In the genomic region with DNA sequence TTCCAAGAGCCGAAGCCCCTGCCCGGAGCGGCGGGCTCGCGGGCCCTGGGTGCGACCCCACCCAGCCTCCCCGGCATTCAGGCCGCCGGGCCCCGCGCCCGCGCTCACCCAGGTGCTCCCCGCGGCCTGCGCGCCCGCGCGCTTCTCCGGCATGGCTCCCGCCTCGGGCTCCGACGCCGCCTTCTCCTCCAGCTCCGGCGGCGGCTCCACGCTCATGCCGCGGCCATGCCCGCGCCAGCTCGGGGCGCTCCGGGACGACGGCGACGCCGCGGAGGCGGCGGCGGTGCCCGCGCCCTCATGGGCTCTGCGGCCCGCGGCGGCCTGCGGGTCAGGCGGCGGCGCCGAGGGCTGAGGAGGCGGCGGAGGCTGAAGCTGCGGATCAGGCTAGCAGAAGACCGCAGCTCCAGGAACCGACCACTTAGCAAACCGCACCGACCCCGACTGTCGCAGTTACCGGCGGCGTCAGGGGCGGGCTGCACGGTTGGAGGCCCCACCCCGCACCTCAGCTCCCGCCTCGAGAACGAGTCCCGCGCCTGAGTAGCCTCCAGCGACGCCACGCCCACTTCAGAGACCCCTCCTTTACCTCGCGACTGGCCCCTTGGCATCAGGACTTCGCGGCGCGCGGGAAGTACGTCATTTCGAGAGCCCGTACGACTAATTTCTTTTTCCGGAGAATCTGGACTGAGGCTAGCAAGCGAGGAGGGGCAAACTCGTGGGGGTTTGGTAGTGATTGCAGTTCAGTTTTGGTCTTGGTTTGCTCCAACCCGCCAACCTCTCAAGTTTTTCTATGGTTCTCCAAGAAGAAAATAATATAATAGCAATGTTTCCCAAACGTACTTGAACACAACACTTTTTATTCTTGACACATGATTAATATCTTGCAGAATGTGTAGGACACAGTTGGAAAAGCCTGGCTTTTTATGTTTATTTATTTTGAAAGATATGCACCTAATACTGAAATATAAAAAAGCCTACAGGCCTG, we compare ENCODE assay signal across 8 cellular contexts. TPM values are rescaled to one million over a fixed set of nuclear protein-coding genes. Genes with fewer than 3 reads are reported as not detected.
A peak's percentile ranks its signal among the peaks of the same experiment; 100 is the strongest.
DNase-seq lines count a peak whose midpoint lies in the region; TF ChIP-seq lines count a peak whose summit lies in the region.
"Not testable (repeated sequence)": the region's sequence is repeated elsewhere in the genome, so short reads cannot be mapped to it uniquely, and the experiment has no call there.

No MANE protein-coding gene starts in this region.

- H3K4me3 ChIP-seq in HFF-Myc (replicated peaks; ENCODE audit: low read depth, low read length) (peak overlapping the region; percentile 48), SK-N-MC (peak overlapping the region; percentile 77)

- not testable (repeated sequence) for TF ChIP-seq CTCF in HFF-Myc (IDR thresholded peaks at IDR 0.05; ENCODE audit: low read depth, low read length, missing control alignments)

- peak overlapping the region; percentile 75 for H3K9ac ChIP-seq in SK-N-MC (ENCODE audit: insufficient read length)

- not testable (repeated sequence) for H3K9me3 ChIP-seq in SK-N-MC (ENCODE audit: low read depth, low read length)

- peak overlapping the region; percentile 84 for H3K27ac ChIP-seq in SK-N-MC

- H3K36me3 ChIP-seq in SK-N-MC (ENCODE audit: insufficient read depth, low read length) = not testable (repeated sequence)

- peak; percentile 63 for DNase-seq in GF-D8 (lab: John Stamatoyannopoulos, UW)
- peak; percentile 19 for DNase-seq in HFF-Myc (ENCODE audit: extremely low read depth, low read depth)
- DNase-seq in MV-4-11 (lab: John Stamatoyannopoulos, UW) = peak; percentile 70
- peak; percentile 47 for DNase-seq in SK-N-MC (ENCODE audit: low read depth, low spot score)
- DNase-seq in activated naive CD4-positive, alpha-beta T cell treated with anti-CD3 and anti-CD28 coated beads, Interleukin-2, amount 50 U/mL, for 16 hours = peak; percentile 77
- DNase-seq in globus pallidus (ENCODE audit: low spot score) = peak; percentile 72
- DNase-seq in occipital lobe (lab: John Stamatoyannopoulos, UW) = peak; percentile 71
- DNase-seq in superior temporal gyrus (ENCODE audit: extremely low spot score) = peak; percentile 85

RNA-seq across cellular contexts. Expression of a gene that starts 25.5 kb away (rescaled TPM):
- total RNA-seq in occipital lobe = 0.94 TPM

Comparison
In these comparisons a context has a peak if more than half of its experiments do, and no peak if none do; other contexts are left out.
1. Peak in every context shown above with its lines: DNase-seq, H3K4me3 ChIP-seq and H3K27ac ChIP-seq.
2. DNase-seq: peak in every context shown above with its lines; median percentile 85 in superior temporal gyrus; 77 in activated naive CD4-positive, alpha-beta T cell treated with anti-CD3 and anti-CD28 coated beads, Interleukin-2, amount 50 U/mL, for 16 hours; 72 in globus pallidus; 71 in occipital lobe; 70 in MV-4-11; 63 in GF-D8; 47 in SK-N-MC; 19 in HFF-Myc.